In the genomic region with DNA sequence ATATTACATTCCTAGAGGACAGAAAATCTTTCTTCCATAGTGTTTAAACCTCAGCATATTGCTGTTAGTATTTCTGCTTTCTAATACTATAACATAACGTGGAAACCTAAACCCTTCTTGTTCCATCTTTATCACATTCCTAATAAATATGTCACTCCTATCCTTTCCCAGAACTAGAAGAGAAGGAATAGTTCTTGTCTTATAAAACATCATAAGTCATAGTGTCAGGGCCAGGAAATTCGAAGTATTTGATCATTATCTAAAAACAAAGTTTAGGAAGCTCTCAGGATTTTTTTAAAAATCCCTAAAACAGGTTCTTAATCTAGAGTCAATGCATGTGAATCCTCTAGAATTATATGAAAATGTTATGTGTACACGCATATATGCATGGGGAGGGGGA, we compare ENCODE assay signal across 17 cellular contexts. TPM values are rescaled to one million over a fixed set of nuclear protein-coding genes. Genes with fewer than 3 reads are reported as not detected.
A peak's percentile ranks its signal among the peaks of the same experiment; 100 is the strongest.
DNase-seq lines count a peak whose midpoint lies in the region; ATAC-seq, FAIRE-seq and TF ChIP-seq lines count a peak whose summit lies in the region.
"Had no signal": no experiment of that assay in that cellular context is flagged by ENCODE, and none has a peak within 500 bp of the region (broad histone marks: within the 10 kb centered on the region; RNA-seq: fewer than 3 reads in every experiment).

No MANE protein-coding gene starts in this region.

- H3K56ac ChIP-seq in IMR-90 (ENCODE audit: extremely low read depth, insufficient read depth, low read length), result no peak overlapping the region

- H2AFZ ChIP-seq in IMR-90 (replicated peaks; ENCODE audit: low read length, poor library complexity) (no peak overlapping the region), astrocyte (ENCODE audit: low read depth, low read length) (no peak overlapping the region)

- H3K27me3 ChIP-seq in IMR-90 (ENCODE audit: control insufficient read depth, insufficient read depth, low read length), result no peaks in the 10 kb centered on the region
- no peaks in the 10 kb centered on the region for H3K27me3 ChIP-seq in astrocyte (ENCODE audit: insufficient read depth, low read length)

- in situ Hi-C loops in IMR-90 (cut with MboI; ENCODE audit: low sequenced_read_pairs) (no loop called here), KBM-7 (cut with MboI; ENCODE audit: low pct_unique_long_range_greater_than_20kb, low sequenced_read_pairs) (no loop called here)

- H4K20me1 ChIP-seq in IMR-90 (ENCODE audit: insufficient read depth, low read length), result no peaks in the 10 kb centered on the region
- no peaks in the 10 kb centered on the region for H4K20me1 ChIP-seq in astrocyte (ENCODE audit: insufficient read depth, low read length)

- no peak overlapping the region for H4K8ac ChIP-seq in IMR-90 (ENCODE audit: low read depth in 2 of 2, low read length in 2 of 2)

- no peak overlapping the region for H2BK5ac ChIP-seq in IMR-90 (ENCODE audit: low read depth, low read length, poor library complexity, severe bottlenecking)

- H2BK15ac ChIP-seq in IMR-90 (ENCODE audit: low read depth, low read length), result no peak overlapping the region

- no peak overlapping the region for H3K18ac ChIP-seq in IMR-90 (ENCODE audit: low read depth, low read length)

- DNase-seq in EH (ENCODE audit: low read depth) (peak; percentile 82), IMR-90 (peak; percentile 17), astrocyte (ENCODE audit: low read depth) (no peak), DMS114 treated with DMSO at 0.1 percent for 48 hours (lab: John Stamatoyannopoulos, UW; ENCODE audit: unreplicated experiment) (no peak), KBM-7 (no peak)
- DNase-seq: CD4-positive, alpha-beta memory T cell; DMS53; NCI-H1105; NCI-H2081; NCI-H446 treated with DMSO at 0.1 percent for 48 hours; NCI-H69; Right ventricle myocardium superior had no signal

- H3K27me3 Mint-ChIP-seq in astrocyte (ENCODE audit: low read depth, unreplicated experiment) (peaks cover 9% of the 10 kb centered on the region), nephron (ENCODE audit: low read depth) (peaks cover 4% of the 10 kb centered on the region)
- H3K27me3 Mint-ChIP-seq: CD4-positive, alpha-beta memory T cell had no signal

- no peak overlapping the region for H3K4ac ChIP-seq in IMR-90 (ENCODE audit: low read depth, low read length)

- H2BK120ac ChIP-seq in IMR-90 (ENCODE audit: low read depth, low read length), result no peak overlapping the region

- 0 out of 2 replicates have a peak, but pooled peaks cover 3% of the 10 kb centered on the region for H3K36me3 ChIP-seq in IMR-90 (ENCODE audit: control insufficient read depth, insufficient read depth, low read length)
- H3K36me3 ChIP-seq in astrocyte (ENCODE audit: insufficient read depth, low read length), result peaks cover 4% of the 10 kb centered on the region

- WGBS in IMR-90 (ENCODE audit: extremely low coverage in 2 of 2, insufficient read length in 1 of 2), 2 experiments, result no CpG with 5 or more reads among the region's 3 CpGs

- H3K9ac ChIP-seq in IMR-90 (ENCODE audit: low read depth, low read length), result no peak overlapping the region
- H3K9ac ChIP-seq in astrocyte (ENCODE audit: low read length), result no peak overlapping the region

- POLR2A ChIA-PET in IMR-90 (lab: Charles Lee; ENCODE audit: unreplicated experiment), result no interaction called here

- no peaks in the 10 kb centered on the region for H3K9me3 ChIP-seq in IMR-90 (ENCODE audit: control insufficient read depth, insufficient read depth, low read length)
- no peaks in the 10 kb centered on the region for H3K9me3 ChIP-seq in astrocyte (ENCODE audit: insufficient read depth, low read depth, low read length)
- H3K9me3 ChIP-seq: A549 had no signal

- peaks cover 5 to 17% of the 10 kb centered on the region in 2 experiments; a peak in 2 of 4 replicates for H3K79me1 ChIP-seq in IMR-90 (ENCODE audit: low read depth in 1 of 2, low read length in 2 of 2)

- H3K27ac ChIP-seq in IMR-90 (ENCODE audit: insufficient read depth, low read length), result no peak overlapping the region
- H3K27ac ChIP-seq in astrocyte (ENCODE audit: low read depth, low read length), result no peak overlapping the region
- H3K27ac ChIP-seq: A549 had no signal

- H3K4me2 ChIP-seq in IMR-90 (ENCODE audit: low read depth, low read length) (no peak overlapping the region), astrocyte (ENCODE audit: low read length) (no peak overlapping the region)
- H3K4me2 ChIP-seq: A549 had no signal

- H2AK5ac ChIP-seq in IMR-90 (ENCODE audit: low read depth, low read length), result no peak overlapping the region

- H2AK9ac ChIP-seq in IMR-90 (replicated peaks; ENCODE audit: low read depth, low read length, poor library complexity), result no peak overlapping the region

- H3K9me1 ChIP-seq in IMR-90 (ENCODE audit: insufficient read depth, low read length), result no peaks in the 10 kb centered on the region; the same call in 1 of the 2 replicates

- H3K4me1 Mint-ChIP-seq in astrocyte (ENCODE audit: low read depth, unreplicated experiment) (peaks cover 18% of the 10 kb centered on the region), nephron (peaks cover 17% of the 10 kb centered on the region)

- no peak for TF ChIP-seq RAD21 in IMR-90 (IDR thresholded peaks at IDR 0.05; ENCODE audit: low read length)

- H4K91ac ChIP-seq in IMR-90 (ENCODE audit: insufficient read depth, low read depth, low read length), result no peak overlapping the region

- CTCF ChIA-PET in IMR-90 (lab: Yijun Ruan, JAX), result interaction anchor here (0.6 to 1.6 kb wide), 5 partner anchors 99 to 210 kb away, joined by 3 to 8 read pairs (median 3); no protein-coding TSS in a partner anchor

- H3K36me3 Mint-ChIP-seq in astrocyte (ENCODE audit: low read depth, unreplicated experiment) (peaks cover 9% of the 10 kb centered on the region), nephron (ENCODE audit: low read depth) (peaks cover 14% of the 10 kb centered on the region)

- peak; percentile 56 for FAIRE-seq in astrocyte (lab: Jason Lieb, UNC)
- FAIRE-seq: A549, H54, HTR-8/SVneo had no signal

- H3K4me3 ChIP-seq in IMR-90 (ENCODE audit: insufficient read depth, low read depth, low read length) (no peak overlapping the region), astrocyte (ENCODE audit: insufficient read depth, low read depth, low read length) (no peak overlapping the region)
- H3K4me3 ChIP-seq: A549 had no signal

- peak overlapping the region; percentile 34 for H3K4me3 Mint-ChIP-seq in astrocyte (ENCODE audit: unreplicated experiment)
- peak overlapping the region; percentile 32 to 62 (median 44) for H3K4me3 Mint-ChIP-seq in nephron

- no peak overlapping the region for H3K14ac ChIP-seq in IMR-90 (replicated peaks; ENCODE audit: low read depth, low read length)

- no peak for TF ChIP-seq CTCF in IMR-90 (conservative IDR thresholded peaks at IDR 0.05; ENCODE audit: low read depth, low read length)
- TF ChIP-seq CTCF in astrocyte (IDR thresholded peaks at IDR 0.05; ENCODE audit: insufficient read depth, low read depth, low read length), result no peak
- no peak for TF ChIP-seq CTCF in nephron (IDR thresholded peaks at IDR 0.05; ENCODE audit: unreplicated experiment in 3 of 3)

- H3K4me1 ChIP-seq in IMR-90 (ENCODE audit: control insufficient read depth, insufficient read depth, low read length) (peaks cover 3% of the 10 kb centered on the region; the same call in 1 of the 2 replicates), astrocyte (ENCODE audit: insufficient read depth, low read length) (peaks cover 4% of the 10 kb centered on the region)

- no peaks in the 10 kb centered on the region for H3K9me3 Mint-ChIP-seq in astrocyte (ENCODE audit: unreplicated experiment)
- no peaks in the 10 kb centered on the region for H3K9me3 Mint-ChIP-seq in nephron

- H2BK20ac ChIP-seq in IMR-90 (ENCODE audit: low read depth, low read length), result no peak overlapping the region

- BruUV-seq in IMR-90 (replicated peaks; lab: Mats Ljungman, UMichigan), result no TSS peak

- no peak overlapping the region for H3K23ac ChIP-seq in IMR-90 (ENCODE audit: low read depth, low read length)

- TF ChIP-seq POLR2A in IMR-90 (IDR thresholded peaks at IDR 0.05; ENCODE audit: low read depth, low read length), result no peak

- no peak overlapping the region for H4K5ac ChIP-seq in IMR-90 (ENCODE audit: low read depth, low read length)

- H3K79me2 ChIP-seq in astrocyte (ENCODE audit: insufficient read depth, low read length), result no peaks in the 10 kb centered on the region

- H3K27ac Mint-ChIP-seq in astrocyte (ENCODE audit: unreplicated experiment) (no peak overlapping the region), nephron (peak overlapping the region in 1 of 3 experiments; percentile 13)

- intact Hi-C loops in IMR-90 (cut with micrococcal nuclease), result no loop called here

- dilution Hi-C loops in IMR-90 (cut with HindIII; ENCODE audit: low sequenced_read_pairs, unreplicated experiment), result no loop called here

- ATAC-seq in IMR-90 (ENCODE audit: low read depth), result no peak
- ATAC-seq in HG02884 (IDR thresholded peaks at IDR 0.05; ENCODE audit: unreplicated experiment), result no peak
- ATAC-seq: A549 had no signal

TF ChIP-seq in IMR-90, 13 proteins besides CTCF, POLR2A, EP300 and RAD21 (continues in another document):
- no peak for TF ChIP-seq FOS (IDR thresholded peaks at IDR 0.05; ENCODE audit: low read depth, low read length)

RNA-seq across cellular contexts. Expression of gene NHEJ1, which starts 2.0 kb away (rescaled TPM):
- 15.3 and 23.1 TPM in 2 replicates for total RNA-seq in IMR-90 (2012; rRNA removed)
- polyA plus RNA-seq in IMR-90 (2012; rRNA removed), result 11.9 and 12.5 TPM in 2 replicates
- 6.0 and 11.9 TPM in 2 replicates for polyA plus RNA-seq in IMR-90 (2012; cell fraction: cytosol; rRNA removed)
- polyA plus RNA-seq in IMR-90 (2012; cell fraction: nucleus; rRNA removed; ENCODE audit: low replicate concordance), result 2.5 and 9.5 TPM in 2 replicates
- total RNA-seq in astrocyte, result 10.8 and 11.4 TPM in 2 replicates

RNA-seq across cellular contexts. Expression of gene SLC23A3, which starts 11.2 kb away (rescaled TPM):
- total RNA-seq in IMR-90 (2012; rRNA removed), result under 0.01 and 0.18 TPM in 2 replicates
- 0.43 and 0.65 TPM in 2 replicates for polyA plus RNA-seq in IMR-90 (2012; rRNA removed)
- 0.04 and 0.13 TPM in 2 replicates for polyA plus RNA-seq in IMR-90 (2012; cell fraction: cytosol; rRNA removed)
- 6.7 and 8.4 TPM in 2 replicates for polyA plus RNA-seq in IMR-90 (2012; cell fraction: nucleus; rRNA removed; ENCODE audit: low replicate concordance)
- 1.2 and 1.5 TPM in 2 replicates for total RNA-seq in astrocyte
- polyA plus RNA-seq: CD4-positive, alpha-beta memory T cell had no signal

RNA-seq across cellular contexts. Expression of gene CNPPD1, which starts 18.1 kb away (rescaled TPM):
- total RNA-seq in IMR-90 (2012; rRNA removed) (11.1 and 11.9 TPM in 2 replicates), astrocyte (26.6 and 28.1 TPM in 2 replicates)
- 29.2 and 31.9 TPM in 2 replicates for polyA plus RNA-seq in IMR-90 (2012; rRNA removed)
- 43.8 and 49.1 TPM in 2 replicates for polyA plus RNA-seq in IMR-90 (2012; cell fraction: cytosol; rRNA removed)
- polyA plus RNA-seq in IMR-90 (2012; cell fraction: nucleus; rRNA removed; ENCODE audit: low replicate concordance), result 63.8 and 73.9 TPM in 2 replicates

RNA-seq across cellular contexts. Expression of gene RETREG2, which starts 19.5 kb away (rescaled TPM):
- 39.2 and 51.1 TPM in 2 replicates for total RNA-seq in IMR-90 (2012; rRNA removed)
- 45.1 and 45.2 TPM in 2 replicates for polyA plus RNA-seq in IMR-90 (2012; rRNA removed)
- 29.0 and 35.1 TPM in 2 replicates for polyA plus RNA-seq in IMR-90 (2012; cell fraction: cytosol; rRNA removed)
- 54.0 and 55.9 TPM in 2 replicates for polyA plus RNA-seq in IMR-90 (2012; cell fraction: nucleus; rRNA removed; ENCODE audit: low replicate concordance)
- total RNA-seq in astrocyte, result 54.8 and 55.2 TPM in 2 replicates

RNA-seq across cellular contexts. Expression of gene ZFAND2B, which starts 48.0 kb away (rescaled TPM):
- 21.9 and 25.5 TPM in 2 replicates for total RNA-seq in IMR-90 (2012; rRNA removed)
- 38.3 and 43.0 TPM in 2 replicates for polyA plus RNA-seq in IMR-90 (2012; rRNA removed)
- 37.3 and 38.0 TPM in 2 replicates for polyA plus RNA-seq in IMR-90 (2012; cell fraction: cytosol; rRNA removed)
- polyA plus RNA-seq in IMR-90 (2012; cell fraction: nucleus; rRNA removed; ENCODE audit: low replicate concordance), result 119 and 135 TPM in 2 replicates
- total RNA-seq in astrocyte, result 20.7 and 24.0 TPM in 2 replicates

Comparison
In these comparisons a context has a peak if more than half of its experiments do, and no peak if none do; other contexts are left out.
1. DNase-seq: peak in EH (single experiment) and IMR-90 (single experiment); none in astrocyte (single experiment), DMS114 treated with DMSO at 0.1 percent for 48 hours (single experiment) and KBM-7 (single experiment).